In the genomic region with DNA sequence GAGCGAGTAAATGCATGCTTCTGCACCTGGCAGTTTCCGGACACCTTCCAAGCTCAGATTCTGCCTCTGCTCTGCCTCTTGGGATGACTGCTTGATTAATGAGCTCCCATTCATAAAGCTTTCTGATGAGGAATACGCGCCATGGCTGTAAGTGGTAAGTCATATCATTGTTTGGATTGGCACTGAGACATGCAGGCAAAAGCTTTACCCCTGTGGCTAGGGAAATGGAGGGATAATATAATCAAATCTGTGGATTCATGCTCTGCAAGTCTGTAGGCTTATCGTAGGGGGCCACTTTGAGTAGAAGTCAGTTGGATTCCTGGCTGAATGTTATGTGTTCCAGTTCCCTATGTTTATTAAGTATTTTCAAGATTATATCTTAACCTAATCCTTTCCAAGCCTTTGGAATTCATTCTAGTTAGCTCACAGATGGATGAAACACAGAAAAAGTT, we compare ENCODE assay signal across 16 cellular contexts.
DNase-seq lines count a peak whose midpoint lies in the region; ATAC-seq, FAIRE-seq and TF ChIP-seq lines count a peak whose summit lies in the region.
"Had no signal": no experiment of that assay in that cellular context is flagged by ENCODE, and none has a peak within 500 bp of the region (broad histone marks: within the 10 kb centered on the region; RNA-seq: fewer than 3 reads in every experiment).

No MANE protein-coding gene starts in this region.

- no peak for TF ChIP-seq CTCF in keratinocyte (optimal IDR thresholded peaks at IDR 0.05 in 1 of 3, IDR thresholded peaks at IDR 0.05 in 1 of 3, conservative IDR thresholded peaks at IDR 0.05 in 1 of 3; ENCODE audit: extremely low read depth in 1 of 3, insufficient read depth in 2 of 3, low read length in 3 of 3)
- TF ChIP-seq CTCF in tibial nerve (IDR thresholded peaks at IDR 0.05): no peak
- no peak for TF ChIP-seq CTCF in stomach (IDR thresholded peaks at IDR 0.05)

- H3K4me2 ChIP-seq in keratinocyte (ENCODE audit: control insufficient read depth, extremely low read depth, insufficient read depth, low read depth, low read length): peak overlapping the region; percentile 76

- no peak overlapping the region for H3K4me3 ChIP-seq in keratinocyte (ENCODE audit: control insufficient read depth in 2 of 3, extremely low read depth in 1 of 3, insufficient read depth in 2 of 3, low read depth in 1 of 3, low read length in 3 of 3)
- no peak overlapping the region for H3K4me3 ChIP-seq in tibial nerve
- no peak overlapping the region for H3K4me3 ChIP-seq in stomach
- H3K4me3 ChIP-seq: sigmoid colon had no signal

- H2AFZ ChIP-seq in keratinocyte (ENCODE audit: control insufficient read depth, low read length): peak overlapping the region; percentile 74

- intact Hi-C loops in stomach (cut with DNase I; ENCODE audit: low total_unique reads): no loop called here

- H3K36me3 ChIP-seq in keratinocyte (ENCODE audit: control insufficient read depth in 2 of 2, extremely low read depth in 1 of 2, insufficient read depth in 2 of 2, low read length in 2 of 2) (no peaks in the 10 kb centered on the region), tibial nerve (no peaks in the 10 kb centered on the region), stomach (no peaks in the 10 kb centered on the region)
- H3K36me3 ChIP-seq: sigmoid colon had no signal

- no peak overlapping the region for H3K9ac ChIP-seq in keratinocyte (ENCODE audit: control insufficient read depth, extremely low read depth, insufficient read depth, low read length)

- DNase-seq in HEK293T (ENCODE audit: extremely low spot score): peak; percentile 38
- DNase-seq in NCI-H2107 treated with DMSO at 0.1 percent for 48 hours (lab: John Stamatoyannopoulos, UW; ENCODE audit: unreplicated experiment): peak; percentile 98
- peak; percentile 98 for DNase-seq in SHP77 treated with DMSO at 0.1 percent for 48 hours (lab: John Stamatoyannopoulos, UW)
- DNase-seq in keratinocyte (ENCODE audit: low read depth, low spot score): no peak
- DNase-seq in tibial nerve (ENCODE audit: low spot score in 2 of 2): no peak
- no peak for DNase-seq in stomach
- DNase-seq in glomerular visceral epithelial cell (ENCODE audit: extremely low spot score): no peak
- DNase-seq: activated CD8-positive, alpha-beta memory T cell treated with anti-CD3 and anti-CD28 coated beads for 24 hours; activated gamma-delta T cell treated with Interleukin-2 at 50 U/mL for 16 hours; central memory CD4-positive, alpha-beta T cell; hippocampal formation; MM.1S; sigmoid colon; stimulated activated naive CD8-positive, alpha-beta T cell treated with anti-CD3 and anti-CD28 coated beads, Interleukin-15, Interleukin-2, amounts not matched to agents 100 U/mL and 50 U/mL, for 24 hours had no signal

- no peaks in the 10 kb centered on the region for H4K20me1 ChIP-seq in keratinocyte (ENCODE audit: control insufficient read depth, extremely low read depth, insufficient read depth, low read length)

- H3K9me3 ChIP-seq in keratinocyte (ENCODE audit: control insufficient read depth, low read depth, low read length) (no peaks in the 10 kb centered on the region), tibial nerve (no peaks in the 10 kb centered on the region), stomach (no peaks in the 10 kb centered on the region)
- H3K9me3 ChIP-seq: sigmoid colon had no signal

- dilution Hi-C loops in keratinocyte (cut with MboI; ENCODE audit: extremely low pct_ligation_motif_present, low sequenced_read_pairs): no loop called here

- H3K27me3 ChIP-seq in keratinocyte (ENCODE audit: control insufficient read depth, extremely low read depth, insufficient read depth, low read length): no peaks in the 10 kb centered on the region
- no peaks in the 10 kb centered on the region for H3K27me3 ChIP-seq in tibial nerve
- no peaks in the 10 kb centered on the region for H3K27me3 ChIP-seq in stomach
- H3K27me3 ChIP-seq: sigmoid colon had no signal

- FAIRE-seq in keratinocyte (lab: Jason Lieb, UNC): peak; percentile 98
- FAIRE-seq: H54 had no signal

- ATAC-seq in GM18505 (IDR thresholded peaks at IDR 0.05; ENCODE audit: unreplicated experiment): no peak
- ATAC-seq: stimulated activated naive CD8-positive, alpha-beta T cell treated with anti-CD3 and anti-CD28 coated beads, Interleukin-15, Interleukin-2, amounts not matched to agents 100 U/mL and 50 U/mL, for 24 hours had no signal

- H3K27ac ChIP-seq in keratinocyte (ENCODE audit: control insufficient read depth, insufficient read depth, low read length): peak overlapping the region; percentile 62
- no peak overlapping the region for H3K27ac ChIP-seq in tibial nerve
- H3K27ac ChIP-seq in stomach: no peak overlapping the region
- H3K27ac ChIP-seq: sigmoid colon had no signal

- no peaks in the 10 kb centered on the region for H3K79me2 ChIP-seq in keratinocyte (ENCODE audit: control insufficient read depth, insufficient read depth, low read length)

- WGBS in tibial nerve, 2 donors: 61 to 75% methylated on average over 5 of the region's 5 CpGs
- WGBS in stomach, 5 donors: 24 to 49% (median 30%) methylated on average over 5 of the region's 5 CpGs

- POLR2A ChIA-PET in HEK293T (lab: Yijun Ruan, JAX): no interaction called here

- no peaks in the 10 kb centered on the region for H3K9me1 ChIP-seq in keratinocyte (ENCODE audit: control insufficient read depth, extremely low read depth, insufficient read depth, low read length)

- CTCF ChIA-PET in HEK293T (lab: Yijun Ruan, JAX): no interaction called here

- peaks cover 18% of the 10 kb centered on the region for H3K4me1 ChIP-seq in keratinocyte (ENCODE audit: control insufficient read depth, extremely low read depth, insufficient read depth, low read length)
- H3K4me1 ChIP-seq in tibial nerve: no peaks in the 10 kb centered on the region
- H3K4me1 ChIP-seq in stomach: peaks cover 0 to 6% (median 2%) of the 10 kb centered on the region in 4 donors
- H3K4me1 ChIP-seq: sigmoid colon had no signal

- TF ChIP-seq EP300 in tibial nerve (IDR thresholded peaks at IDR 0.05): no peak
- no peak for TF ChIP-seq EP300 in stomach (IDR thresholded peaks at IDR 0.05)

- no peak for TF ChIP-seq POLR2A in tibial nerve (IDR thresholded peaks at IDR 0.05)
- TF ChIP-seq POLR2A in stomach (IDR thresholded peaks at IDR 0.05): no peak
- TF ChIP-seq POLR2A in GM18505 (IDR thresholded peaks at IDR 0.05; ENCODE audit: borderline replicate concordance, extremely low read depth, insufficient read depth, insufficient read length): no peak

TF ChIP-seq in HEK293T, 16 proteins besides CTCF, POLR2A, EP300 and RAD21:
- no peak for TF ChIP-seq FOXK2 (IDR thresholded peaks at IDR 0.05)
- no peak for TF ChIP-seq ELF4 (IDR thresholded peaks at IDR 0.05)
- TF ChIP-seq, protein P1, sequence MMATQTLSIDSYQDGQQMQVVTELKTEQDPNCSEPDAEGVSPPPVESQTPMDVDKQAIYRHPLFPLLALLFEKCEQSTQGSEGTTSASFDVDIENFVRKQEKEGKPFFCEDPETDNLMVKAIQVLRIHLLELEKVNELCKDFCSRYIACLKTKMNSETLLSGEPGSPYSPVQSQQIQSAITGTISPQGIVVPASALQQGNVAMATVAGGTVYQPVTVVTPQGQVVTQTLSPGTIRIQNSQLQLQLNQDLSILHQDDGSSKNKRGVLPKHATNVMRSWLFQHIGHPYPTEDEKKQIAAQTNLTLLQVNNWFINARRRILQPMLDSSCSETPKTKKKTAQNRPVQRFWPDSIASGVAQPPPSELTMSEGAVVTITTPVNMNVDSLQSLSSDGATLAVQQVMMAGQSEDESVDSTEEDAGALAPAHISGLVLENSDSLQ (IDR thresholded peaks at IDR 0.05): peak; percentile 82
- no peak for TF ChIP-seq CTBP1 (IDR thresholded peaks at IDR 0.05; ENCODE audit: borderline replicate concordance)
- TF ChIP-seq ZNF384 (IDR thresholded peaks at IDR 0.05): no peak
- no peak for TF ChIP-seq TARDBP (IDR thresholded peaks at IDR 0.05)
- no peak for TF ChIP-seq SP1 (IDR thresholded peaks at IDR 0.05)
- no peak for TF ChIP-seq ARNT (IDR thresholded peaks at IDR 0.05)
- TF ChIP-seq FOXA1 (IDR thresholded peaks at IDR 0.05): no peak

Comparison
In these comparisons a context has a peak if more than half of its experiments do, and no peak if none do; other contexts are left out.
1. DNase-seq: peak in HEK293T (single experiment), NCI-H2107 treated with DMSO at 0.1 percent for 48 hours (single experiment) and SHP77 treated with DMSO at 0.1 percent for 48 hours (single experiment); none in keratinocyte (single experiment), tibial nerve (0 of 2), stomach (single experiment) and glomerular visceral epithelial cell (single experiment).